In genomic region chr11:13384837-13385417, GRCh38 we compare ENCODE assay signal across 8 cellular contexts.
DNase-seq lines count a peak whose midpoint lies in the region; ATAC-seq and TF ChIP-seq lines count a peak whose summit lies in the region.

No MANE protein-coding gene starts in this region.

- CTCF ChIA-PET in A673 (lab: Charles Lee), result interaction anchor here (0.6 to 1.6 kb wide), 4 partner anchors 9 to 1096 kb away, joined by 3 to 4 read pairs (median 4); no protein-coding TSS in a partner anchor

- peaks cover 4% of the 10 kb centered on the region for H3K36me3 ChIP-seq in A673 (ENCODE audit: insufficient read depth, low read length, poor library complexity, severe bottlenecking)

- ATAC-seq in SK-N-SH treated with all-trans-retinoic acid at 6 μM for 48 hours (peak; percentile 82), GM19467 (IDR thresholded peaks at IDR 0.05; ENCODE audit: unreplicated experiment) (no peak), GM18498 (IDR thresholded peaks at IDR 0.05; ENCODE audit: unreplicated experiment) (no peak)

- no peaks in the 10 kb centered on the region for H3K27me3 ChIP-seq in A673 (replicated peaks; ENCODE audit: insufficient read depth, low read depth, low read length, poor library complexity)

- POLR2A ChIA-PET in A673 (lab: Charles Lee; ENCODE audit: low non-redundant PET), result no interaction called here

- no peak overlapping the region for H3K27ac ChIP-seq in A673 (ENCODE audit: low read depth, low read length, poor library complexity, severe bottlenecking)

- no peak overlapping the region for H3K4me3 ChIP-seq in A673 (ENCODE audit: low read depth, low read length, poor library complexity, severe bottlenecking)
- H3K4me3 ChIP-seq in Jurkat, Clone E6-1 (ENCODE audit: low read length), result no peak overlapping the region

- intact Hi-C loops in A673 (cut with micrococcal nuclease; ENCODE audit: unreplicated experiment), result no loop called here

- TF ChIP-seq CTCF in A673 (conservative IDR thresholded peaks at IDR 0.05; ENCODE audit: low read depth, low read length), result peak; percentile 67

- BruUV-seq in A673 (replicated peaks; lab: Mats Ljungman, UMichigan), result no TSS peak

- no peaks in the 10 kb centered on the region for H3K9me3 ChIP-seq in A673 (ENCODE audit: low read depth, low read length, poor library complexity, severe bottlenecking)

- H3K4me1 ChIP-seq in A673 (ENCODE audit: insufficient read depth, low read length, poor library complexity, severe bottlenecking), result no peaks in the 10 kb centered on the region

- DNase-seq in A673 (ENCODE audit: low spot score), result peak; percentile 59
- DNase-seq in ELF-1 (ENCODE audit: low read depth, low spot score), result peak; percentile 66
- DNase-seq in Jurkat, Clone E6-1 (ENCODE audit: low read depth, low spot score), result peak; percentile 43
- peak; percentile 70 for DNase-seq in dermis blood vessel endothelial cell
- peak; percentile 55 for DNase-seq in myocyte (ENCODE audit: low read depth)

TF ChIP-seq in SK-N-SH treated with all-trans-retinoic acid at 6 μM for 48 hours, 23 proteins besides CTCF, POLR2A, EP300 and RAD21:
- no peak for TF ChIP-seq CSRNP3 (CRISPR knock-in tag; IDR thresholded peaks at IDR 0.05)
- no peak for TF ChIP-seq CREB5 (CRISPR knock-in tag; IDR thresholded peaks at IDR 0.05; ENCODE audit: low read depth)
- no peak for TF ChIP-seq ZNF565 (CRISPR knock-in tag; conservative IDR thresholded peaks at IDR 0.05; ENCODE audit: low read depth)
- TF ChIP-seq RARB (CRISPR knock-in tag; IDR thresholded peaks at IDR 0.05), result no peak
- no peak for TF ChIP-seq BACH2 (CRISPR knock-in tag; IDR thresholded peaks at IDR 0.05; ENCODE audit: borderline replicate concordance)
- no peak for TF ChIP-seq ZNF8 (CRISPR knock-in tag; IDR thresholded peaks at IDR 0.05)
